Comparison of ENCODE assay signal across 21 cellular contexts in genomic region chr14:88749139-88749538, GRCh38.
"Had no signal": no experiment of that assay in that cellular context is flagged by ENCODE, and none has a peak within 500 bp of the region (broad histone marks: within the 10 kb centered on the region; RNA-seq: fewer than 3 reads in every experiment).

No MANE protein-coding gene starts in this region.

- H3K27me3 Mint-ChIP-seq: activated B cell treated with CpG ODN at 0.5 μM for 24 hours; activated CD8-positive, alpha-beta T cell treated with anti-CD3 and anti-CD28 coated beads for 36 hours; activated naive CD8-positive, alpha-beta T cell treated with anti-CD3 and anti-CD28 coated beads, Interleukin-2, amount 10 ng/mL, durations not matched to agents 7 days and 5 days; activated T-helper 17 cell treated with anti-CD3 and anti-CD28 coated beads, Interleukin-2, amount 50 U/mL, for 72 hours; stimulated activated naive B cell treated with anti-CD40 and anti-IgM and Interleukin-4, amounts not matched to agents 10 μg/mL and 1 μg/mL and 100 μg/mL, for 72 hours had no signal

- ATAC-seq: activated CD8-positive, alpha-beta T cell treated with anti-CD3 and anti-CD28 coated beads for 36 hours; activated T-helper 17 cell treated with anti-CD3 and anti-CD28 coated beads, Interleukin-2, amount 50 U/mL, for 72 hours; gastrocnemius medialis; natural killer cell; stimulated activated naive B cell treated with anti-CD40 and anti-IgM and Interleukin-4, amounts not matched to agents 10 μg/mL and 1 μg/mL and 100 μg/mL, for 72 hours had no signal

- DNase-seq: activated B cell treated with CpG ODN at 0.5 μM for 24 hours; activated CD4-positive, alpha-beta T cell treated with anti-CD3 and anti-CD28 coated beads for 48 hours; activated CD8-positive, alpha-beta T cell treated with anti-CD3 and anti-CD28 coated beads for 36 hours; activated naive CD4-positive, alpha-beta T cell treated with Interleukin-2 at 50 U/mL for 16 hours; activated naive CD8-positive, alpha-beta T cell treated with anti-CD3 and anti-CD28 coated beads, Interleukin-2, amount 10 ng/mL, durations not matched to agents 7 days and 5 days; activated T-cell treated with anti-CD3 and anti-CD28 coated beads, Interleukin-2, amount 50 U/mL, for 1 hour; amygdala; dermis blood vessel endothelial cell; effector memory CD4-positive, alpha-beta T cell; gastrocnemius medialis; head of caudate nucleus; kidney glomerular epithelial cell; mesenchymal stem cell; natural killer cell; ovary; spleen; stimulated activated CD4-positive, alpha-beta T cell treated with anti-CD3 and anti-CD28 coated beads, Interleukin-4, amount 100 ng/mL, for 4 hours; stimulated activated naive B cell treated with anti-CD40 and anti-IgM and Interleukin-4, amounts not matched to agents 10 μg/mL and 1 μg/mL and 100 μg/mL, for 72 hours; upper lobe of left lung had no signal

- H3K36me3 ChIP-seq: gastrocnemius medialis, ovary, spleen, thoracic aorta, upper lobe of left lung had no signal

- H3K4me1 Mint-ChIP-seq: activated B cell treated with CpG ODN at 0.5 μM for 24 hours; activated naive CD8-positive, alpha-beta T cell treated with anti-CD3 and anti-CD28 coated beads, Interleukin-2, amount 10 ng/mL, durations not matched to agents 7 days and 5 days; activated T-helper 17 cell treated with anti-CD3 and anti-CD28 coated beads, Interleukin-2, amount 50 U/mL, for 72 hours; natural killer cell; stimulated activated naive B cell treated with anti-CD40 and anti-IgM and Interleukin-4, amounts not matched to agents 10 μg/mL and 1 μg/mL and 100 μg/mL, for 72 hours had no signal

- H3K9me3 ChIP-seq: gastrocnemius medialis, ovary, spleen, thoracic aorta, upper lobe of left lung had no signal

- H3K27ac Mint-ChIP-seq: activated B cell treated with CpG ODN at 0.5 μM for 24 hours; activated CD8-positive, alpha-beta T cell treated with anti-CD3 and anti-CD28 coated beads for 36 hours; activated naive CD8-positive, alpha-beta T cell treated with anti-CD3 and anti-CD28 coated beads, Interleukin-2, amount 10 ng/mL, durations not matched to agents 7 days and 5 days; natural killer cell; stimulated activated naive B cell treated with anti-CD40 and anti-IgM and Interleukin-4, amounts not matched to agents 10 μg/mL and 1 μg/mL and 100 μg/mL, for 72 hours had no signal

- H3K27me3 ChIP-seq: gastrocnemius medialis, ovary, spleen, upper lobe of left lung had no signal

- H3K4me3 ChIP-seq: gastrocnemius medialis, ovary, spleen, thoracic aorta, upper lobe of left lung had no signal

- H3K4me1 ChIP-seq: gastrocnemius medialis, spleen, upper lobe of left lung had no signal

- H3K27ac ChIP-seq: gastrocnemius medialis, spleen, thoracic aorta, upper lobe of left lung had no signal

- H3K36me3 Mint-ChIP-seq: natural killer cell had no signal

- H3K9me3 Mint-ChIP-seq: activated B cell treated with CpG ODN at 0.5 μM for 24 hours; activated CD8-positive, alpha-beta T cell treated with anti-CD3 and anti-CD28 coated beads for 36 hours; activated naive CD8-positive, alpha-beta T cell treated with anti-CD3 and anti-CD28 coated beads, Interleukin-2, amount 10 ng/mL, durations not matched to agents 7 days and 5 days; activated T-helper 17 cell treated with anti-CD3 and anti-CD28 coated beads, Interleukin-2, amount 50 U/mL, for 72 hours; natural killer cell; stimulated activated naive B cell treated with anti-CD40 and anti-IgM and Interleukin-4, amounts not matched to agents 10 μg/mL and 1 μg/mL and 100 μg/mL, for 72 hours had no signal

- H3K4me3 Mint-ChIP-seq: activated B cell treated with CpG ODN at 0.5 μM for 24 hours; activated CD8-positive, alpha-beta T cell treated with anti-CD3 and anti-CD28 coated beads for 36 hours; activated naive CD8-positive, alpha-beta T cell treated with anti-CD3 and anti-CD28 coated beads, Interleukin-2, amount 10 ng/mL, durations not matched to agents 7 days and 5 days; activated T-helper 17 cell treated with anti-CD3 and anti-CD28 coated beads, Interleukin-2, amount 50 U/mL, for 72 hours; natural killer cell; stimulated activated naive B cell treated with anti-CD40 and anti-IgM and Interleukin-4, amounts not matched to agents 10 μg/mL and 1 μg/mL and 100 μg/mL, for 72 hours had no signal
